19 cellular contexts compared by ENCODE assay signal in the genomic region with DNA sequence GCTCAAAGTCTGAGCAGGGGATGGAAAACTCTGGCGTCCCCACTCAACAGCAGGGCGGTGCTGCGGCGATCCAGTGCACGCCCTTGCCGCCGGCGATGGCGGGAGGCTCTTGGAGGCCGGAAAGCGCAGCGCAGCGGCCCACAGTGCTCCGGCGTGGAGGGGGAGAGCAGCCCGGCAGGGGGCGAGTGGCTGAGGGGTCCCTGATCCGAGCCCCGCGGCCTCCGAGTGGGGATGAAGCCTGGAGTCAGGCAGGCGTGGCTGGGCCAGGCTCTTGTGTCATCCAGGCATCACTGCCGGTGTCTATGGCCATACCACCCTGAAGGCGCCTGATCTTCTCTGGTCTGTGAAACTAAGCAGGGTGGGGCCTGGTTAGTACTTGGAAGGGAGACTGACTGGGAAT.
DNase-seq lines count a peak whose midpoint lies in the region; ATAC-seq and TF ChIP-seq lines count a peak whose summit lies in the region.
"Had no signal": no experiment of that assay in that cellular context is flagged by ENCODE, and none has a peak within 500 bp of the region (broad histone marks: within the 10 kb centered on the region; RNA-seq: fewer than 3 reads in every experiment).

No MANE protein-coding gene starts in this region.

- 41% methylated on average over 16 of the region's 24 CpGs for WGBS in SK-N-SH (ENCODE audit: low lambda C conversion rate)
- WGBS in esophagus muscularis mucosa = 85% methylated on average over 13 of the region's 24 CpGs
- WGBS in GM23248 (ENCODE audit: low coverage in 1 of 2, low lambda C conversion rate in 2 of 2, missing lambda C conversion rate in 2 of 2), 2 experiments = 58 to 66% methylated on average over 21 to 24 of the region's 24 CpGs

- H3F3A ChIP-seq in SK-N-SH (replicated peaks; ENCODE audit: insufficient read depth) = no peaks in the 10 kb centered on the region
- H3F3A ChIP-seq in GM23248 (ENCODE audit: insufficient read depth) = no peaks in the 10 kb centered on the region

- intact Hi-C loops in esophagus muscularis mucosa (cut with DNase I) = no loop called here

- H3K36me3 ChIP-seq in SK-N-SH (replicated peaks in 1 of 2; ENCODE audit: control insufficient read depth in 1 of 2, insufficient read depth in 2 of 2, low read length in 1 of 2) (no peaks in the 10 kb centered on the region), esophagus muscularis mucosa (no peaks in the 10 kb centered on the region), osteoblast (ENCODE audit: insufficient read depth, low read length) (no peaks in the 10 kb centered on the region), GM23248 (ENCODE audit: low read depth) (no peaks in the 10 kb centered on the region)
- H3K36me3 ChIP-seq in BLaER1 treated with 17β-estradiol and CSF1 and Interleukin-3, amounts not matched to agents 10 nM and 100 nM = no peaks in the 10 kb centered on the region
- H3K36me3 ChIP-seq: BE2C, HAP-1 had no signal

- H3K4me1 ChIP-seq in SK-N-SH (ENCODE audit: control insufficient read depth in 1 of 2, insufficient read depth in 2 of 2, low read depth in 1 of 2, low read length in 1 of 2) (no peaks in the 10 kb centered on the region), esophagus muscularis mucosa (no peaks in the 10 kb centered on the region), osteoblast (ENCODE audit: insufficient read depth, low read length) (no peaks in the 10 kb centered on the region), GM23248 (ENCODE audit: insufficient read depth) (no peaks in the 10 kb centered on the region)
- peaks cover 0 to 20% (median 16%) of the 10 kb centered on the region in 10 experiments; a peak in 16 of 20 replicates for H3K4me1 ChIP-seq in BLaER1 treated with 17β-estradiol and CSF1 and Interleukin-3, amounts not matched to agents 10 nM and 100 nM
- H3K4me1 ChIP-seq: BE2C, Caco-2, HAP-1 had no signal

- H2AFZ ChIP-seq in SK-N-SH (ENCODE audit: low read depth) (no peak overlapping the region), osteoblast (ENCODE audit: low read length) (no peak overlapping the region), GM23248 (no peak overlapping the region)
- H2AFZ ChIP-seq: GM23338 had no signal

- H3K27ac ChIP-seq in SK-N-SH (ENCODE audit: low read depth in 2 of 2, low read length in 1 of 2) = no peak overlapping the region
- H3K27ac ChIP-seq in BLaER1 treated with 17β-estradiol and CSF1 and Interleukin-3, amounts not matched to agents 10 nM and 100 nM = no peak overlapping the region
- H3K27ac ChIP-seq in esophagus muscularis mucosa (replicated peaks in 1 of 4) = no peak overlapping the region
- no peak overlapping the region for H3K27ac ChIP-seq in osteoblast (ENCODE audit: low read depth, low read length)
- no peak overlapping the region for H3K27ac ChIP-seq in GM23248
- H3K27ac ChIP-seq: 22Rv1, C4-2B had no signal

- no peak for TF ChIP-seq RAD21 in SK-N-SH (IDR thresholded peaks at IDR 0.05; ENCODE audit: low read length)

- H3K4me2 ChIP-seq in SK-N-SH (no peak overlapping the region), osteoblast (ENCODE audit: insufficient read depth, low read length) (no peak overlapping the region), GM23248 (ENCODE audit: unreplicated experiment) (no peak overlapping the region)
- H3K4me2 ChIP-seq in BLaER1 treated with 17β-estradiol and CSF1 and Interleukin-3, amounts not matched to agents 10 nM and 100 nM = peak overlapping the region in 9 of 11 experiments; percentile 26 to 70 (median 55); a peak in 13 of 22 replicates
- H3K4me2 ChIP-seq: GM23338 had no signal

- H3K79me2 ChIP-seq in SK-N-SH (ENCODE audit: insufficient read depth) (no peaks in the 10 kb centered on the region), osteoblast (ENCODE audit: insufficient read depth, low read length) (no peaks in the 10 kb centered on the region), GM23248 (ENCODE audit: insufficient read depth) (no peaks in the 10 kb centered on the region)

- H3K9me3 ChIP-seq in SK-N-SH (no peaks in the 10 kb centered on the region), esophagus muscularis mucosa (peaks cover 0 to 7% (median 0%) of the 10 kb centered on the region in 4 donors), osteoblast (ENCODE audit: low read depth, low read length) (no peaks in the 10 kb centered on the region), GM23248 (ENCODE audit: low read depth) (no peaks in the 10 kb centered on the region)
- no peaks in the 10 kb centered on the region for H3K9me3 ChIP-seq in BLaER1 treated with 17β-estradiol and CSF1 and Interleukin-3, amounts not matched to agents 10 nM and 100 nM (replicated peaks in 1 of 11)
- H3K9me3 ChIP-seq: BE2C had no signal

- CTCF ChIA-PET in SK-N-SH (lab: Yijun Ruan, JAX) = no interaction called here

- no peaks in the 10 kb centered on the region for H4K20me1 ChIP-seq in SK-N-SH (ENCODE audit: insufficient read depth)
- H4K20me1 ChIP-seq in BLaER1 treated with 17β-estradiol and CSF1 and Interleukin-3, amounts not matched to agents 10 nM and 100 nM = no peaks in the 10 kb centered on the region
- no peaks in the 10 kb centered on the region for H4K20me1 ChIP-seq in osteoblast (ENCODE audit: insufficient read depth, low read length)
- H4K20me1 ChIP-seq in GM23248 (ENCODE audit: insufficient read depth) = no peaks in the 10 kb centered on the region

- no peak for TF ChIP-seq EP300 in SK-N-SH (IDR thresholded peaks at IDR 0.05; ENCODE audit: borderline replicate concordance in 1 of 2, low read depth in 1 of 2, low read length in 1 of 2)
- TF ChIP-seq EP300 in esophagus muscularis mucosa (IDR thresholded peaks at IDR 0.05) = no peak

- no peak for TF ChIP-seq CTCF in SK-N-SH (IDR thresholded peaks at IDR 0.05)
- TF ChIP-seq CTCF in esophagus muscularis mucosa (IDR thresholded peaks at IDR 0.05) = no peak
- no peak for TF ChIP-seq CTCF in osteoblast (IDR thresholded peaks at IDR 0.05; ENCODE audit: extremely low read depth, low read depth, low read length)

- no peak overlapping the region for H3K9ac ChIP-seq in SK-N-SH
- H3K9ac ChIP-seq in BLaER1 treated with 17β-estradiol and CSF1 and Interleukin-3, amounts not matched to agents 10 nM and 100 nM = no peak overlapping the region
- no peak overlapping the region for H3K9ac ChIP-seq in GM23248

- no peaks in the 10 kb centered on the region for H3K9me2 ChIP-seq in SK-N-SH
- H3K9me2 ChIP-seq in GM23248 (ENCODE audit: insufficient read depth) = no peaks in the 10 kb centered on the region

- H3K27me3 ChIP-seq in SK-N-SH (ENCODE audit: insufficient read depth) (no peaks in the 10 kb centered on the region; the same call in 1 of the 2 replicates), esophagus muscularis mucosa (peaks cover 0 to 4% (median 0%) of the 10 kb centered on the region in 4 donors), osteoblast (ENCODE audit: insufficient read depth, low read length) (no peaks in the 10 kb centered on the region), GM23248 (replicated peaks; ENCODE audit: insufficient read depth) (no peaks in the 10 kb centered on the region)
- H3K27me3 ChIP-seq in BLaER1 treated with 17β-estradiol and CSF1 and Interleukin-3, amounts not matched to agents 10 nM and 100 nM = no peaks in the 10 kb centered on the region
- H3K27me3 ChIP-seq: BE2C had no signal

- in situ Hi-C loops in GM23248 (cut with MboI) = no loop called here

- H3K4me3 ChIP-seq in SK-N-SH (ENCODE audit: low read depth in 2 of 2, low read length in 1 of 2) (no peak overlapping the region), esophagus muscularis mucosa (no peak overlapping the region), osteoblast (ENCODE audit: insufficient read depth, low read length) (no peak overlapping the region), GM23248 (no peak overlapping the region)
- H3K4me3 ChIP-seq in BLaER1 treated with 17β-estradiol and CSF1 and Interleukin-3, amounts not matched to agents 10 nM and 100 nM = no peak overlapping the region
- H3K4me3 ChIP-seq: GM23338, HAP-1 had no signal

- ATAC-seq in SK-N-SH treated with all-trans-retinoic acid at 6 μM for 48 hours = no peak
- ATAC-seq: CD8-positive, alpha-beta T cell; GM23338 had no signal

- POLR2A ChIA-PET in SK-N-SH (lab: Yijun Ruan, JAX) = no interaction called here

- DNase-seq in SK-N-SH (peak; percentile 22), esophagus muscularis mucosa (ENCODE audit: extremely low spot score) (peak; percentile 87), osteoblast (ENCODE audit: insufficient read length, low spot score, missing footprints) (peak; percentile 36), GM23248 (no peak), activated gamma-delta T cell (lab: John Stamatoyannopoulos, UW) (no peak)
- DNase-seq in stimulated activated naive CD4-positive, alpha-beta T cell (lab: John Stamatoyannopoulos, UW) = no peak
- DNase-seq: BE2C; Caco-2; CD4-positive, CD25-positive, alpha-beta regulatory T cell; CD8-positive, alpha-beta T cell; DMS153; DND-41; HFFc6 had no signal

- TF ChIP-seq POLR2A in esophagus muscularis mucosa (IDR thresholded peaks at IDR 0.05; ENCODE audit: low read depth) = no peak

TF ChIP-seq in SK-N-SH, 30 proteins besides CTCF, POLR2A, EP300 and RAD21 (continues in another document):
- TF ChIP-seq POLR2AphosphoS5 (IDR thresholded peaks at IDR 0.05; ENCODE audit: low read depth, low read length) (no peak), SMC3 (IDR thresholded peaks at IDR 0.05; ENCODE audit: low read depth, low read length) (no peak), MXI1 (IDR thresholded peaks at IDR 0.05; ENCODE audit: low read depth, low read length) (no peak), FOSL2 (IDR thresholded peaks at IDR 0.05; ENCODE audit: borderline replicate concordance, low read depth) (no peak), USF1 (IDR thresholded peaks at IDR 0.05; ENCODE audit: borderline replicate concordance, low read depth) (no peak)

TF ChIP-seq in SK-N-SH treated with all-trans-retinoic acid at 6 μM for 48 hours, 23 proteins besides CTCF, POLR2A, EP300 and RAD21 (continues in another document):
- no peak for TF ChIP-seq ZFP30 (CRISPR knock-in tag; IDR thresholded peaks at IDR 0.05)
- TF ChIP-seq ISL1 (CRISPR knock-in tag; IDR thresholded peaks at IDR 0.05) = no peak
- TF ChIP-seq TOX (CRISPR knock-in tag; IDR thresholded peaks at IDR 0.05; ENCODE audit: borderline replicate concordance) = no peak
- no peak for TF ChIP-seq CSDC2 (CRISPR knock-in tag; IDR thresholded peaks at IDR 0.05)
- no peak for TF ChIP-seq ZNF70 (CRISPR knock-in tag; IDR thresholded peaks at IDR 0.05)
- TF ChIP-seq CREB5 (CRISPR knock-in tag; IDR thresholded peaks at IDR 0.05; ENCODE audit: low read depth) = no peak

Comparison
In these comparisons a context has a peak if more than half of its experiments do, and no peak if none do; other contexts are left out.
1. DNase-seq: peak in SK-N-SH (single experiment), esophagus muscularis mucosa (single experiment) and osteoblast (single experiment); none in GM23248 (single experiment), stimulated activated naive CD4-positive, alpha-beta T cell (0 of 6) and activated gamma-delta T cell (single experiment).
2. H3K4me2 ChIP-seq: peak in BLaER1 treated with 17β-estradiol and CSF1 and Interleukin-3, amounts not matched to agents 10 nM and 100 nM (9 of 11); none in SK-N-SH (single experiment), osteoblast (single experiment) and GM23248 (single experiment).